ENCODE assay signal across 8 cellular contexts in genomic region chr2:20425371-20425881, GRCh38. TPM values are rescaled to one million over a fixed set of nuclear protein-coding genes. Genes with fewer than 3 reads are reported as not detected.
DNase-seq lines count a peak whose midpoint lies in the region; ATAC-seq, FAIRE-seq and TF ChIP-seq lines count a peak whose summit lies in the region.
"Had no signal": no experiment of that assay in that cellular context is flagged by ENCODE, and none has a peak within 500 bp of the region (broad histone marks: within the 10 kb centered on the region; RNA-seq: fewer than 3 reads in every experiment).

No MANE protein-coding gene starts in this region.

- H3K4me1 ChIP-seq in smooth muscle cell (ENCODE audit: low read depth) (peaks cover 6% of the 10 kb centered on the region), pancreas (peaks cover 20 to 29% (median 26%) of the 10 kb centered on the region in 3 donors)

- no peak overlapping the region for H2AFZ ChIP-seq in smooth muscle cell (ENCODE audit: low read depth)

- 55% methylated on average over 6 of the region's 6 CpGs for WGBS in smooth muscle cell (ENCODE audit: low lambda C conversion rate)
- 88 to 93% methylated on average over 6 of the region's 6 CpGs for WGBS in pancreas, 2 donors

- H3K27ac ChIP-seq in smooth muscle cell (ENCODE audit: low read depth) (peak overlapping the region; percentile 69), pancreas (no peak overlapping the region)

- H3K79me2 ChIP-seq in smooth muscle cell (ENCODE audit: low read depth): no peaks in the 10 kb centered on the region

- no peaks in the 10 kb centered on the region for H3K9me3 ChIP-seq in smooth muscle cell (replicated peaks; ENCODE audit: low read depth)
- no peaks in the 10 kb centered on the region for H3K9me3 ChIP-seq in pancreas

- H3K36me3 ChIP-seq in smooth muscle cell (ENCODE audit: low read depth): no peaks in the 10 kb centered on the region
- H3K36me3 ChIP-seq in pancreas: no peaks in the 10 kb centered on the region

- peak overlapping the region; percentile 91 to 93 for H3K27ac Mint-ChIP-seq in effector memory CD8-positive, alpha-beta T cell

- no peak overlapping the region for H3K9ac ChIP-seq in smooth muscle cell (ENCODE audit: low read depth)

- H3K4me3 ChIP-seq in smooth muscle cell (no peak overlapping the region), pancreas (no peak overlapping the region)

- H3K27me3 Mint-ChIP-seq in effector memory CD8-positive, alpha-beta T cell: no peaks in the 10 kb centered on the region

- ATAC-seq in GM18907 (IDR thresholded peaks at IDR 0.05; ENCODE audit: unreplicated experiment) (peak; percentile 52), pancreas (no peak)
- peak; percentile 54 for ATAC-seq in effector memory CD8-positive, alpha-beta T cell (replicated peaks)

- H3F3A ChIP-seq in smooth muscle cell (ENCODE audit: low read depth): peaks cover 9% of the 10 kb centered on the region

- FAIRE-seq in HTR-8/SVneo (lab: Jason Lieb, UNC) (peak; percentile 65), pancreas (lab: Jason Lieb, UNC) (no peak), frontal cortex (lab: Jason Lieb, UNC) (no peak)

- H3K36me3 Mint-ChIP-seq in effector memory CD8-positive, alpha-beta T cell (ENCODE audit: insufficient read depth): no peaks in the 10 kb centered on the region

- peak overlapping the region; percentile 45 for H3K4me2 ChIP-seq in smooth muscle cell

- no peaks in the 10 kb centered on the region for H3K9me3 Mint-ChIP-seq in effector memory CD8-positive, alpha-beta T cell

- DNase-seq in HTR-8/SVneo (ENCODE audit: insufficient read length, low spot score) (no peak), smooth muscle cell (lab: John Stamatoyannopoulos, UW; ENCODE audit: unreplicated experiment) (no peak), Ammon's horn (ENCODE audit: low spot score) (no peak), pancreas (no peak), frontal cortex (ENCODE audit: low spot score in 2 of 2) (no peak)
- no peak for DNase-seq in effector memory CD8-positive, alpha-beta T cell
- DNase-seq: NCI-H69 had no signal

- peak overlapping the region; percentile 63 to 72 for H3K4me3 Mint-ChIP-seq in effector memory CD8-positive, alpha-beta T cell

- no peaks in the 10 kb centered on the region for H4K20me1 ChIP-seq in smooth muscle cell (ENCODE audit: low read depth)

- no peak for TF ChIP-seq CTCF in smooth muscle cell (IDR thresholded peaks at IDR 0.05; ENCODE audit: borderline replicate concordance, insufficient read depth, poor library complexity, severe bottlenecking)
- no peak for TF ChIP-seq CTCF in pancreas (IDR thresholded peaks at IDR 0.05)

- H3K4me1 Mint-ChIP-seq in effector memory CD8-positive, alpha-beta T cell (ENCODE audit: low read depth in 2 of 2): peaks cover 20 to 24% of the 10 kb centered on the region in 2 donors

- H3K27me3 ChIP-seq in smooth muscle cell (ENCODE audit: low read depth) (no peaks in the 10 kb centered on the region), pancreas (no peaks in the 10 kb centered on the region)

- intact Hi-C loops in pancreas (cut with DNase I): no loop called here

RNA-seq across cellular contexts. Expression of gene RHOB, which starts 21.4 kb away (rescaled TPM):
- total RNA-seq in smooth muscle cell (218 and 231 TPM in 2 replicates), pancreas (10 to 100 TPM; 27.5 to 70.0 (median 52.4) TPM), frontal cortex (300 TPM)
- polyA plus RNA-seq in smooth muscle cell (75.9 and 78.1 TPM in 2 replicates), pancreas (10 to 100 TPM; 56.3 to 98.5 TPM)

Comparison
In these comparisons a context has a peak if more than half of its experiments do, and no peak if none do; other contexts are left out.
1. ATAC-seq: peak in GM18907 (single experiment) and effector memory CD8-positive, alpha-beta T cell (single experiment); none in pancreas (0 of 4).